ENCODE assay signal across 1 cellular context in the genomic region with DNA sequence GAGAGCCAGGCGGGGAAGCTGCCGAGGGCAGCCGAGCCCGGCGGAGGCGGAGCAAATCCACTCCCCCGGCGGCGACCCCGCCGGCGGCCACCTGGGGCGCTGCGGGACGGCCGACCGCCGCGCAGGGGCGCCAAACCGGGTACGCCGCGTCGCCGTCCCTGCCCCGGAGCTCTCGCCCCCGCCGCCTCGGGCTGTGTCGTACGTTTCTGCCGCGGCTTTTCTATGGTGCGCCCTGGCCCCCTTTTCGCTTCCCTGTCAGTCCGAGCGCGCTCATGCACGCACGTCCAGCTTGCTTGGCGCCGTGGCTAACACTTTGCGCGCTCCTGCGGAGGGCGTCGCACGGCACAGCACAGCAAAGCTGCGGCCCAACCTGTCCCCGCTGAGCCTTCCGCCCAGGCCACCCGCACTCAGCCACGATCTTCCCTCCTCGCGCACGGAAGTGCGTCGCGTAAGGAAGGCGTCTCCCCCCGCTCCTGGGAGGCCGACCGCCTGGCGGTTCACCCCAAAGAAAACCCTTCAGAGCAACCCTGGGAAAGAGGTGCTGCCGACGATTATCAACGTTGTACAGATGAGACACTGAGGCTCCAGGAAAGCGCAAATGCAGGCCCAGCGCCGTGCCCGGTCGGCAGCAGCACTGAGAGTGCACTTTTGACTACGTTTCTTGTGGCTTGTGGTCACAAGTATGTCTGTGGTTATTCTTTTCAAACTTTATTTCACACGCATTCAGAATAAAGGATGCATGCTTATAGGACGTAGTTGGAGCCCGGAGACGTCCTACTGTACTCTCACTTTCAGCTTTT.
TF ChIP-seq lines count a peak whose summit lies in the region.

Gene HECTD1 (minus strand): TSS at position 48 of the 800 bp plus-strand sequence. CDS start 1,857 bp downstream, outside the sequence.

TF ChIP-seq in GM12878, 131 proteins besides CTCF, POLR2A, EP300 and RAD21 (continued from another document and continues in another):
- TF ChIP-seq SMAD1 (IDR thresholded peaks at IDR 0.05; ENCODE audit: low read depth, partially characterized antibody) (peak; percentile 70), LARP7 (IDR thresholded peaks at IDR 0.05) (peak; percentile 88), CHD4 (IDR thresholded peaks at IDR 0.05) (no peak), MTA3 (IDR thresholded peaks at IDR 0.05; ENCODE audit: borderline replicate concordance, low read length) (peak; percentile 74; the same call in 1 of the 2 replicates), KDM1A (IDR thresholded peaks at IDR 0.05; ENCODE audit: borderline replicate concordance) (no peak), NRF1 (conservative IDR thresholded peaks at IDR 0.05; ENCODE audit: low read depth, low read length) (no peak), NBN (IDR thresholded peaks at IDR 0.05) (peak; percentile 90), SREBF1 (IDR thresholded peaks at IDR 0.05; ENCODE audit: low read length) (no peak), EED (IDR thresholded peaks at IDR 0.05; ENCODE audit: low read depth) (peak; percentile 82), BCLAF1 (IDR thresholded peaks at IDR 0.05) (no peak), RFX5 (IDR thresholded peaks at IDR 0.05; ENCODE audit: low read depth, low read length) (no peak; the same call in 1 of the 2 replicates), CBX5 (IDR thresholded peaks at IDR 0.05; ENCODE audit: low read depth) (peak; percentile 79; the same call in 1 of the 2 replicates), POLR2AphosphoS2 (IDR thresholded peaks at IDR 0.05; ENCODE audit: low read depth, low read length) (no peak; the same call in 1 of the 2 replicates), MEF2A (IDR thresholded peaks at IDR 0.05; ENCODE audit: insufficient read depth, low read depth, low read length) (no peak), SKIL (IDR thresholded peaks at IDR 0.05; ENCODE audit: low read depth, poor library complexity, severe bottlenecking) (peak; percentile 82), ZBED1 (IDR thresholded peaks at IDR 0.05; ENCODE audit: borderline replicate concordance) (no peak; the same call in 1 of the 2 replicates), SP1 (IDR thresholded peaks at IDR 0.05; ENCODE audit: low read depth, low read length) (no peak), SMC3 (IDR thresholded peaks at IDR 0.05; ENCODE audit: borderline replicate concordance, low read length) (no peak; the same call in 1 of the 2 replicates), NFIC (IDR thresholded peaks at IDR 0.05; ENCODE audit: low read depth, low read length) (peak; percentile 72; the same call in 1 of the 2 replicates), TARDBP (IDR thresholded peaks at IDR 0.05; ENCODE audit: borderline replicate concordance) (0 out of 2 replicates have a peak, but pooled peaks have one; percentile 5), KLF5 (IDR thresholded peaks at IDR 0.05; ENCODE audit: partially characterized antibody) (peak; percentile 39), SMAD5 (IDR thresholded peaks at IDR 0.05; ENCODE audit: low read depth) (no peak), SIN3A (IDR thresholded peaks at IDR 0.05; ENCODE audit: low read depth, low read length) (no peak; the same call in 1 of the 2 replicates), SUZ12 (IDR thresholded peaks at IDR 0.05; ENCODE audit: unreplicated experiment) (no peak), RAD51 (IDR thresholded peaks at IDR 0.05) (no peak), BRCA1 (IDR thresholded peaks at IDR 0.05; ENCODE audit: low read depth, low read length) (no peak; the same call in 1 of the 2 replicates), ZBTB11 (CRISPR knock-in tag; IDR thresholded peaks at IDR 0.05) (no peak), RBBP5 (conservative IDR thresholded peaks at IDR 0.05) (no peak), DPF2 (IDR thresholded peaks at IDR 0.05) (peak; percentile 94), YY1 (IDR thresholded peaks at IDR 0.05; ENCODE audit: low read depth, low read length) (peak; percentile 53; the same call in 1 of the 2 replicates), TCF7 (IDR thresholded peaks at IDR 0.05; ENCODE audit: borderline replicate concordance) (peak; percentile 15; the same call in 1 of the 2 replicates), TCF12 (IDR thresholded peaks at IDR 0.05; ENCODE audit: low read depth, low read length) (peak; percentile 29; the same call in 1 of the 2 replicates), EGR1 (IDR thresholded peaks at IDR 0.05; ENCODE audit: borderline replicate concordance in 1 of 2, low read depth in 2 of 2, low read length in 2 of 2) (peak in 1 of 2 experiments; percentile 82; a peak in 2 of 3 replicates), ESRRA (IDR thresholded peaks at IDR 0.05; ENCODE audit: low read length) (peak; percentile 54), ZBTB4 (CRISPR knock-in tag; IDR thresholded peaks at IDR 0.05) (no peak), PML (IDR thresholded peaks at IDR 0.05; ENCODE audit: low read length) (peak; percentile 71; the same call in 1 of the 2 replicates), SREBF2 (IDR thresholded peaks at IDR 0.05; ENCODE audit: low read length) (no peak), FOXM1 (IDR thresholded peaks at IDR 0.05; ENCODE audit: low read depth, low read length) (peak; percentile 58; the same call in 1 of the 2 replicates)
- TF ChIP-seq, protein P1, sequence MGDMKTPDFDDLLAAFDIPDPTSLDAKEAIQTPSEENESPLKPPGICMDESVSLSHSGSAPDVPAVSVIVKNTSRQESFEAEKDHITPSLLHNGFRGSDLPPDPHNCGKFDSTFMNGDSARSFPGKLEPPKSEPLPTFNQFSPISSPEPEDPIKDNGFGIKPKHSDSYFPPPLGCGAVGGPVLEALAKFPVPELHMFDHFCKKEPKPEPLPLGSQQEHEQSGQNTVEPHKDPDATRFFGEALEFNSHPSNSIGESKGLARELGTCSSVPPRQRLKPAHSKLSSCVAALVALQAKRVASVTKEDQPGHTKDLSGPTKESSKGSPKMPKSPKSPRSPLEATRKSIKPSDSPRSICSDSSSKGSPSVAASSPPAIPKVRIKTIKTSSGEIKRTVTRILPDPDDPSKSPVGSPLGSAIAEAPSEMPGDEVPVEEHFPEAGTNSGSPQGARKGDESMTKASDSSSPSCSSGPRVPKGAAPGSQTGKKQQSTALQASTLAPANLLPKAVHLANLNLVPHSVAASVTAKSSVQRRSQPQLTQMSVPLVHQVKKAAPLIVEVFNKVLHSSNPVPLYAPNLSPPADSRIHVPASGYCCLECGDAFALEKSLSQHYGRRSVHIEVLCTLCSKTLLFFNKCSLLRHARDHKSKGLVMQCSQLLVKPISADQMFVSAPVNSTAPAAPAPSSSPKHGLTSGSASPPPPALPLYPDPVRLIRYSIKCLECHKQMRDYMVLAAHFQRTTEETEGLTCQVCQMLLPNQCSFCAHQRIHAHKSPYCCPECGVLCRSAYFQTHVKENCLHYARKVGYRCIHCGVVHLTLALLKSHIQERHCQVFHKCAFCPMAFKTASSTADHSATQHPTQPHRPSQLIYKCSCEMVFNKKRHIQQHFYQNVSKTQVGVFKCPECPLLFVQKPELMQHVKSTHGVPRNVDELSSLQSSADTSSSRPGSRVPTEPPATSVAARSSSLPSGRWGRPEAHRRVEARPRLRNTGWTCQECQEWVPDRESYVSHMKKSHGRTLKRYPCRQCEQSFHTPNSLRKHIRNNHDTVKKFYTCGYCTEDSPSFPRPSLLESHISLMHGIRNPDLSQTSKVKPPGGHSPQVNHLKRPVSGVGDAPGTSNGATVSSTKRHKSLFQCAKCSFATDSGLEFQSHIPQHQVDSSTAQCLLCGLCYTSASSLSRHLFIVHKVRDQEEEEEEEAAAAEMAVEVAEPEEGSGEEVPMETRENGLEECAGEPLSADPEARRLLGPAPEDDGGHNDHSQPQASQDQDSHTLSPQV (IDR thresholded peaks at IDR 0.05): peak; percentile 89
- TF ChIP-seq, protein P2, sequence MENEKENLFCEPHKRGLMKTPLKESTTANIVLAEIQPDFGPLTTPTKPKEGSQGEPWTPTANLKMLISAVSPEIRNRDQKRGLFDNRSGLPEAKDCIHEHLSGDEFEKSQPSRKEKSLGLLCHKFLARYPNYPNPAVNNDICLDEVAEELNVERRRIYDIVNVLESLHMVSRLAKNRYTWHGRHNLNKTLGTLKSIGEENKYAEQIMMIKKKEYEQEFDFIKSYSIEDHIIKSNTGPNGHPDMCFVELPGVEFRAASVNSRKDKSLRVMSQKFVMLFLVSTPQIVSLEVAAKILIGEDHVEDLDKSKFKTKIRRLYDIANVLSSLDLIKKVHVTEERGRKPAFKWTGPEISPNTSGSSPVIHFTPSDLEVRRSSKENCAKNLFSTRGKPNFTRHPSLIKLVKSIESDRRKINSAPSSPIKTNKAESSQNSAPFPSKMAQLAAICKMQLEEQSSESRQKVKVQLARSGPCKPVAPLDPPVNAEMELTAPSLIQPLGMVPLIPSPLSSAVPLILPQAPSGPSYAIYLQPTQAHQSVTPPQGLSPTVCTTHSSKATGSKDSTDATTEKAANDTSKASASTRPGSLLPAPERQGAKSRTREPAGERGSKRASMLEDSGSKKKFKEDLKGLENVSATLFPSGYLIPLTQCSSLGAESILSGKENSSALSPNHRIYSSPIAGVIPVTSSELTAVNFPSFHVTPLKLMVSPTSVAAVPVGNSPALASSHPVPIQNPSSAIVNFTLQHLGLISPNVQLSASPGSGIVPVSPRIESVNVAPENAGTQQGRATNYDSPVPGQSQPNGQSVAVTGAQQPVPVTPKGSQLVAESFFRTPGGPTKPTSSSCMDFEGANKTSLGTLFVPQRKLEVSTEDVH (IDR thresholded peaks at IDR 0.05; ENCODE audit: low read depth, partially characterized antibody): peak; percentile 14
